10 cellular contexts compared by ENCODE assay signal in genomic region chr17:39139137-39139516, GRCh38. TPM values are rescaled to one million over a fixed set of nuclear protein-coding genes. Genes with fewer than 3 reads are reported as not detected.
A peak's percentile ranks its signal among the peaks of the same experiment; 100 is the strongest.
DNase-seq lines count a peak whose midpoint lies in the region; ATAC-seq and TF ChIP-seq lines count a peak whose summit lies in the region.
"Had no signal": no experiment of that assay in that cellular context is flagged by ENCODE, and none has a peak within 500 bp of the region (broad histone marks: within the 10 kb centered on the region; RNA-seq: fewer than 3 reads in every experiment).

No MANE protein-coding gene starts in this region.

- CTCF ChIA-PET in HCT116 (lab: Charles Lee), result interaction anchor here (1.1 kb wide), 1 partner anchor 156 kb away, joined by 3 read pairs; no protein-coding TSS in a partner anchor

- POLR2A ChIA-PET in HCT116 (lab: Charles Lee), result no interaction called here

- H3K4me3 ChIP-seq in HCT116 (replicated peaks in 1 of 2; ENCODE audit: low read depth in 1 of 2, low read length in 2 of 2) (no peak overlapping the region), fibroblast of lung (replicated peaks in 1 of 4; ENCODE audit: control extremely low read depth in 1 of 4, insufficient read depth in 1 of 4, low read depth in 3 of 4, low read length in 4 of 4) (no peak overlapping the region), skeletal muscle satellite cell (ENCODE audit: low read length) (no peak overlapping the region)

- DNase-seq in HCT116 (ENCODE audit: low read depth, low spot score), result no peak
- DNase-seq in fibroblast of lung (ENCODE audit: low read depth in 2 of 2), result peak; percentile 81 to 94
- DNase-seq in AML-193 (lab: John Stamatoyannopoulos, UW), result no peak
- DNase-seq in activated naive CD4-positive, alpha-beta T cell (lab: John Stamatoyannopoulos, UW), result no peak
- DNase-seq: activated CD4-positive, alpha-beta T cell treated with anti-CD3 and anti-CD28 coated beads, Interleukin-2, amount 50 U/mL, for 48 hours; activated naive CD8-positive, alpha-beta T cell treated with anti-CD3 and anti-CD28 coated beads for 36 hours had no signal

- H2AFZ ChIP-seq in HCT116 (ENCODE audit: low read depth, low read length, poor library complexity, severe bottlenecking) (no peak overlapping the region), fibroblast of lung (ENCODE audit: low read length) (no peak overlapping the region)

- TF ChIP-seq RAD21 in HCT116 (IDR thresholded peaks at IDR 0.05; ENCODE audit: low read depth), result no peak

- no peaks in the 10 kb centered on the region for H4K20me1 ChIP-seq in HCT116 (ENCODE audit: insufficient read depth)
- H4K20me1 ChIP-seq in fibroblast of lung (ENCODE audit: control insufficient read depth, extremely low read depth, insufficient read depth, low read length), result no peaks in the 10 kb centered on the region

- RAD21 ChIA-PET in HCT116 (lab: Charles Lee; ENCODE audit: low non-redundant PET in 1 of 2, low total read pairs in 2 of 2, uncharacterized antibody in 2 of 2, unreplicated experiment in 2 of 2), result no interaction called here

- H3K9me2 ChIP-seq in HCT116 (ENCODE audit: insufficient read depth), result no peaks in the 10 kb centered on the region

- H3K4me2 ChIP-seq in HCT116 (ENCODE audit: low read length) (peak overlapping the region; percentile 37), fibroblast of lung (ENCODE audit: extremely low read depth, insufficient read depth, low read length) (peak overlapping the region; percentile 6), skeletal muscle satellite cell (ENCODE audit: low read length) (peak overlapping the region; percentile 67)

- intact Hi-C loops in HCT116 (cut with micrococcal nuclease), result no loop called here

- BruUV-seq in HCT116 (replicated peaks; lab: Mats Ljungman, UMichigan), result no TSS peak

- H3K9ac ChIP-seq in HCT116 (ENCODE audit: low read length) (no peak overlapping the region), fibroblast of lung (ENCODE audit: insufficient read depth, low read length) (no peak overlapping the region), skeletal muscle satellite cell (ENCODE audit: low read depth, low read length) (peak overlapping the region; percentile 38)

- H3K4me1 ChIP-seq in HCT116 (ENCODE audit: control insufficient read depth in 1 of 2, insufficient read depth in 2 of 2, low read length in 2 of 2) (peaks cover 5 to 12% of the 10 kb centered on the region in 2 experiments; a peak in 3 of 4 replicates), fibroblast of lung (ENCODE audit: control insufficient read depth, extremely low read depth, insufficient read depth, low read length) (peaks cover 19% of the 10 kb centered on the region), skeletal muscle satellite cell (ENCODE audit: control insufficient read depth, insufficient read depth, low read length) (peaks cover 14% of the 10 kb centered on the region)

- H3K36me3 ChIP-seq in HCT116 (ENCODE audit: control insufficient read depth in 1 of 2, insufficient read depth in 2 of 2, low read length in 2 of 2) (no peaks in the 10 kb centered on the region), fibroblast of lung (ENCODE audit: control insufficient read depth, insufficient read depth, low read length) (no peaks in the 10 kb centered on the region), skeletal muscle satellite cell (ENCODE audit: insufficient read depth, low read length) (no peaks in the 10 kb centered on the region)

- ATAC-seq in HCT116, result peak; percentile 77
- peak; percentile 94 for ATAC-seq in SK-N-SH treated with all-trans-retinoic acid at 6 μM for 48 hours
- no peak for ATAC-seq in HG02885 (IDR thresholded peaks at IDR 0.05; ENCODE audit: poor library complexity, unreplicated experiment)
- no peak for ATAC-seq in HG03095 (IDR thresholded peaks at IDR 0.05; ENCODE audit: unreplicated experiment)

- H3K9me3 ChIP-seq in HCT116 (ENCODE audit: control insufficient read depth in 1 of 2, insufficient read depth in 1 of 2, low read depth in 1 of 2, low read length in 2 of 2), result no peaks in the 10 kb centered on the region
- no peaks in the 10 kb centered on the region for H3K9me3 ChIP-seq in fibroblast of lung (ENCODE audit: control insufficient read depth, insufficient read depth, low read depth, low read length)
- H3K9me3 ChIP-seq in skeletal muscle satellite cell (replicated peaks; ENCODE audit: low read length), result no peaks in the 10 kb centered on the region

- TF ChIP-seq POLR2A in HCT116 (IDR thresholded peaks at IDR 0.05; ENCODE audit: borderline replicate concordance, extremely low read depth, insufficient read depth, insufficient read length), result no peak

- H3K27ac ChIP-seq in HCT116 (ENCODE audit: low read depth, low read length), result no peak overlapping the region
- H3K27ac ChIP-seq in fibroblast of lung (ENCODE audit: insufficient read depth, low read length), result peak overlapping the region; percentile 67

- no peak for TF ChIP-seq CTCF in HCT116 (IDR thresholded peaks at IDR 0.05 in 2 of 3, conservative IDR thresholded peaks at IDR 0.05 in 1 of 3; ENCODE audit: borderline replicate concordance in 1 of 3, insufficient read depth in 1 of 3, low read depth in 2 of 3, low read length in 2 of 3)
- TF ChIP-seq CTCF in fibroblast of lung (conservative IDR thresholded peaks at IDR 0.05 in 1 of 2, IDR thresholded peaks at IDR 0.05 in 1 of 2; ENCODE audit: low read depth in 1 of 2, low read length in 2 of 2), result no peak

- H3K79me2 ChIP-seq in HCT116 (ENCODE audit: insufficient read depth, low read length), result no peaks in the 10 kb centered on the region
- no peaks in the 10 kb centered on the region for H3K79me2 ChIP-seq in fibroblast of lung (ENCODE audit: control insufficient read depth, insufficient read depth, low read length)

- H3K27me3 ChIP-seq in HCT116 (ENCODE audit: insufficient read depth, low read length) (no peaks in the 10 kb centered on the region), fibroblast of lung (ENCODE audit: control insufficient read depth, insufficient read depth, low read length) (no peaks in the 10 kb centered on the region), skeletal muscle satellite cell (ENCODE audit: control insufficient read depth, insufficient read depth, low read length) (no peaks in the 10 kb centered on the region)

TF ChIP-seq in HCT116, 20 proteins besides CTCF, POLR2A, EP300 and RAD21 (continues in another document):
- TF ChIP-seq SP1 (IDR thresholded peaks at IDR 0.05; ENCODE audit: low read depth) (no peak), TCF7L2 (IDR thresholded peaks at IDR 0.05; ENCODE audit: borderline replicate concordance, extremely low read depth, insufficient read depth, insufficient read length) (no peak), ZBTB33 (IDR thresholded peaks at IDR 0.05; ENCODE audit: extremely low read depth, insufficient replicate concordance, low read length) (no peak)

TF ChIP-seq in SK-N-SH treated with all-trans-retinoic acid at 6 μM for 48 hours, 23 proteins besides CTCF, POLR2A, EP300 and RAD21 (continues in another document):
- no peak for TF ChIP-seq TSHZ2 (CRISPR knock-in tag; IDR thresholded peaks at IDR 0.05)
- TF ChIP-seq CREB5 (CRISPR knock-in tag; IDR thresholded peaks at IDR 0.05; ENCODE audit: low read depth), result no peak

RNA-seq across cellular contexts. Expression of gene PLXDC1, which starts 12.3 kb away (rescaled TPM):
- total RNA-seq in HCT116 (2021; ENCODE audit: unreplicated experiment), result 1.8 TPM
- 2.7 TPM in 2 replicates for polyA plus RNA-seq in HCT116 (2012)
- 4.1 and 6.3 TPM in 2 replicates for total RNA-seq in fibroblast of lung
- 4.7 and 5.8 TPM in 2 replicates for polyA plus RNA-seq in fibroblast of lung
- 2.8 and 4.2 TPM in 2 replicates for polyA plus RNA-seq in fibroblast of lung (2012)
- polyA minus RNA-seq in fibroblast of lung (ENCODE audit: low replicate concordance), result 9.7 and 17.0 TPM in 2 replicates
- total RNA-seq in skeletal muscle satellite cell (2012; rRNA removed), result 0.22 and 0.25 TPM in 2 replicates

RNA-seq across cellular contexts. Expression of gene ARL5C, which starts 26.8 kb away (rescaled TPM):
- total RNA-seq in HCT116 (2021; ENCODE audit: unreplicated experiment), result not detected
- not detected in 2 replicates for polyA plus RNA-seq in HCT116 (2012)
- not detected in 2 replicates for total RNA-seq in fibroblast of lung
- polyA plus RNA-seq in fibroblast of lung, result not detected in 2 replicates
- not detected in 2 replicates for polyA plus RNA-seq in fibroblast of lung (2012)
- polyA minus RNA-seq in fibroblast of lung (ENCODE audit: low replicate concordance), result not detected in 2 replicates
- total RNA-seq in skeletal muscle satellite cell (2012; rRNA removed), result not detected in 2 replicates
- total RNA-seq: activated naive CD8-positive, alpha-beta T cell treated with anti-CD3 and anti-CD28 coated beads for 36 hours had no signal

RNA-seq across cellular contexts. Expression of gene CACNB1, which starts 58.3 kb away (rescaled TPM):
- total RNA-seq in HCT116 (2021; ENCODE audit: unreplicated experiment) (13.0 TPM), fibroblast of lung (2.3 and 5.9 TPM in 2 replicates)
- polyA plus RNA-seq in HCT116 (2012), result 5.4 and 6.5 TPM in 2 replicates
- 4.2 and 5.7 TPM in 2 replicates for polyA plus RNA-seq in fibroblast of lung
- polyA plus RNA-seq in fibroblast of lung (2012), result 4.6 and 6.2 TPM in 2 replicates
- 5.1 and 5.8 TPM in 2 replicates for polyA minus RNA-seq in fibroblast of lung (ENCODE audit: low replicate concordance)
- total RNA-seq in skeletal muscle satellite cell (2012; rRNA removed), result 4.6 and 5.9 TPM in 2 replicates

Comparison
In these comparisons a context has a peak if more than half of its experiments do, and no peak if none do; other contexts are left out.
1. ATAC-seq: peak in HCT116 (single experiment) and SK-N-SH treated with all-trans-retinoic acid at 6 μM for 48 hours (single experiment); none in HG02885 (single experiment) and HG03095 (single experiment).
2. DNase-seq: peak in fibroblast of lung (2 of 2); none in HCT116 (single experiment), AML-193 (0 of 2) and activated naive CD4-positive, alpha-beta T cell (0 of 4).
3. H3K4me2 ChIP-seq: peak in every context shown above with its lines; median percentile 67 in skeletal muscle satellite cell; 37 in HCT116; 6 in fibroblast of lung.